Comparison of ENCODE assay signal across 1 cellular context in the genomic region with DNA sequence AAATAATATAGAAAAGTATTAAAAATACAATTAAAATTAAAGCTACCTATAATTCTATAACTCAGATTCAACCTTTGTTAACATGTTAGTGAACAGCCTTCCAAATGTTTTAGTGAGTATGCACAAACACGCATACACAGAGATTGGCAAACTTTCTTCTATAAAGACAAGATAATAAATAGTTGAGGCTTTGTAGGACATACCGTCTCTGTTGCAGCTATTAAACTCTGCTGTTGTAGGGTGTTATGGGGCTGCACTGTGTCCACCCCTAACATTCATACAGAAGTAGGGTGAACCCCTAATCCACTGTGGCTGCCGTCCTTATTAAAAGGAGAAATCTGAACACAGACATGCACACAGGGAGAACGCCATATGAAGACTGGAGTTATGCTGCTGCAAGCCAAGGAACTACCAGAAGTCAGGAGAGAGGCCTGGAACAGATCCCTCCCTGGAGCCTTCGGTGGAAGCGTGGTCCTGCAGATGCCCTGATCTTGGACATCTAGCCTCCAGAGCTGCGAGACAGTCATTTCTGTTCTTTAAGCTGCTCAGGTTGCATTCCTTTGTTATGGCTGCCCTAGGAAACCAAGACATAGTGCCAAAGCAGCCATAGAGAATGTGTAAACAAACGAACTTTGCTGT.
TF ChIP-seq lines count a peak whose summit lies in the region.

No MANE protein-coding gene starts in this region.

TF ChIP-seq in H1, 55 proteins besides CTCF, POLR2A, EP300 and RAD21:
- no peak for TF ChIP-seq ZNF274 (IDR thresholded peaks at IDR 0.05; ENCODE audit: borderline replicate concordance, extremely low read depth, low read length)
- no peak for TF ChIP-seq CHD1 (IDR thresholded peaks at IDR 0.05; ENCODE audit: low read depth, low read length)
- no peak for TF ChIP-seq FOSL1 (IDR thresholded peaks at IDR 0.05; ENCODE audit: insufficient read depth, low read depth, low read length)
- TF ChIP-seq, protein P1, sequence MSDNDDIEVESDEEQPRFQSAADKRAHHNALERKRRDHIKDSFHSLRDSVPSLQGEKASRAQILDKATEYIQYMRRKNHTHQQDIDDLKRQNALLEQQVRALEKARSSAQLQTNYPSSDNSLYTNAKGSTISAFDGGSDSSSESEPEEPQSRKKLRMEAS (IDR thresholded peaks at IDR 0.05) = no peak
- TF ChIP-seq PHF8 (conservative IDR thresholded peaks at IDR 0.05; ENCODE audit: low read depth, low read length) = no peak
TF ChIP-seq in H1: peak in this region for 0.
